Comparison of ENCODE assay signal across 13 cellular contexts in genomic region chr6:56798163-56798562, GRCh38.
DNase-seq lines count a peak whose midpoint lies in the region; ATAC-seq, FAIRE-seq and TF ChIP-seq lines count a peak whose summit lies in the region.
"Had no signal": no experiment of that assay in that cellular context is flagged by ENCODE, and none has a peak within 500 bp of the region (broad histone marks: within the 10 kb centered on the region; RNA-seq: fewer than 3 reads in every experiment).

No MANE protein-coding gene starts in this region.

- peak; percentile 33 for FAIRE-seq in H54 (lab: Jason Lieb, UNC)
- FAIRE-seq: GM12891 had no signal

- intact Hi-C loops in heart left ventricle (cut with DNase I) = no loop called here

- WGBS in heart left ventricle, 4 donors = 29 to 53% (median 43%) methylated on average over 2 of the region's 2 CpGs

- peak overlapping the region; percentile 55 for H3K4me3 ChIP-seq in SK-N-MC
- H3K4me3 ChIP-seq in heart left ventricle = no peak overlapping the region
- H3K4me3 ChIP-seq in HAP-1 = no peak overlapping the region
- H3K4me3 ChIP-seq: tibial nerve had no signal

- DNase-seq in H54 (ENCODE audit: insufficient read length, low spot score) (no peak), SK-N-MC (ENCODE audit: low read depth, low spot score) (peak; percentile 78), heart left ventricle (no peak), stromal cell of bone marrow (ENCODE audit: low read depth) (peak; percentile 64), COR-L47 (lab: John Stamatoyannopoulos, UW) (no peak), HAP-1 (ENCODE audit: low spot score in 2 of 2) (no peak), hippocampal formation (lab: John Stamatoyannopoulos, UW) (no peak), NCI-H2227 (lab: John Stamatoyannopoulos, UW; ENCODE audit: unreplicated experiment) (no peak)
- DNase-seq: caudate nucleus, NCI-H2029 had no signal

- in situ Hi-C loops in HAP-1 (cut with MboI; ENCODE audit: low sequenced_read_pairs) = no loop called here

- peak overlapping the region; percentile 97 for H3K27ac ChIP-seq in SK-N-MC
- peak overlapping the region; percentile 12 to 83 (median 72) for H3K27ac ChIP-seq in heart left ventricle

- H3K9ac ChIP-seq in SK-N-MC (ENCODE audit: insufficient read length) = no peak overlapping the region

- no peaks in the 10 kb centered on the region for H3K9me3 ChIP-seq in SK-N-MC (ENCODE audit: low read depth, low read length)
- H3K9me3 ChIP-seq in heart left ventricle = no peaks in the 10 kb centered on the region
- no peaks in the 10 kb centered on the region for H3K9me3 ChIP-seq in HAP-1
- H3K9me3 ChIP-seq: tibial nerve had no signal

- H3K36me3 ChIP-seq in SK-N-MC (ENCODE audit: insufficient read depth, low read length) (no peaks in the 10 kb centered on the region), heart left ventricle (no peaks in the 10 kb centered on the region), HAP-1 (replicated peaks) (no peaks in the 10 kb centered on the region)
- H3K36me3 ChIP-seq: tibial nerve had no signal

- TF ChIP-seq POLR2A in H54 (IDR thresholded peaks at IDR 0.05; ENCODE audit: low read depth, low read length) (no peak), heart left ventricle (IDR thresholded peaks at IDR 0.05) (no peak)

- H3K27me3 ChIP-seq in heart left ventricle (no peaks in the 10 kb centered on the region), HAP-1 (ENCODE audit: low read depth) (no peaks in the 10 kb centered on the region)
- H3K27me3 ChIP-seq: tibial nerve had no signal

- H3K4me1 ChIP-seq in heart left ventricle (peaks cover 2 to 74% (median 48%) of the 10 kb centered on the region in 12 donors), HAP-1 (peaks cover 31% of the 10 kb centered on the region)

- peak; percentile 62 to 79 (median 74) for ATAC-seq in heart left ventricle
- ATAC-seq: activated CD4-positive, CD25-positive, alpha-beta regulatory T cell treated with anti-CD3 and anti-CD28 coated beads, Interleukin-2, amount 50 U/mL, for 24 hours had no signal

- TF ChIP-seq CTCF in heart left ventricle (IDR thresholded peaks at IDR 0.05) = no peak

Comparison
In these comparisons a context has a peak if more than half of its experiments do, and no peak if none do; other contexts are left out.
1. DNase-seq: peak in SK-N-MC (single experiment) and stromal cell of bone marrow (single experiment); none in H54 (single experiment), heart left ventricle (0 of 5), COR-L47 (single experiment), HAP-1 (0 of 2), hippocampal formation (0 of 2) and NCI-H2227 (single experiment).